Comparison of ENCODE assay signal across 1 cellular context in genomic region chr17:67378444-67379250, GRCh38.
A peak's percentile ranks its signal among the peaks of the same experiment; 100 is the strongest.
TF ChIP-seq lines count a peak whose summit lies in the region.

No MANE protein-coding gene starts in this region.

TF ChIP-seq in HepG2, 621 proteins besides CTCF, POLR2A, EP300 and RAD21 (continued from another document and continues in another):
- peak; percentile 82; the same call in 1 of the 2 replicates for TF ChIP-seq ZNF232 (CRISPR knock-in tag; IDR thresholded peaks at IDR 0.05; ENCODE audit: borderline replicate concordance)
- no peak for TF ChIP-seq SUZ12 (IDR thresholded peaks at IDR 0.05; ENCODE audit: low read depth, low read length)
- no peak for TF ChIP-seq ZNF510 (CRISPR knock-in tag; IDR thresholded peaks at IDR 0.05; ENCODE audit: low read depth)
- no peak; the same call in 1 of the 2 replicates for TF ChIP-seq ZFP82 (CRISPR knock-in tag; IDR thresholded peaks at IDR 0.05; ENCODE audit: borderline replicate concordance)
- TF ChIP-seq ZBTB2 (CRISPR knock-in tag; IDR thresholded peaks at IDR 0.05; ENCODE audit: low read depth): 0 out of 2 replicates have a peak, but pooled peaks have one; percentile 33
- no peak for TF ChIP-seq ZC3H4 (CRISPR knock-in tag; IDR thresholded peaks at IDR 0.05; ENCODE audit: borderline replicate concordance)
- no peak for TF ChIP-seq ZNF44 (CRISPR knock-in tag; IDR thresholded peaks at IDR 0.05)
- TF ChIP-seq HBP1 (CRISPR knock-in tag; IDR thresholded peaks at IDR 0.05; ENCODE audit: low read depth): no peak
- no peak for TF ChIP-seq HOXA9 (CRISPR knock-in tag; IDR thresholded peaks at IDR 0.05; ENCODE audit: borderline replicate concordance)
- no peak for TF ChIP-seq SIN3B (IDR thresholded peaks at IDR 0.05; ENCODE audit: low read length)
- TF ChIP-seq ZBTB1 (CRISPR knock-in tag; IDR thresholded peaks at IDR 0.05; ENCODE audit: borderline replicate concordance): no peak
- peak; percentile 53; the same call in 1 of the 2 replicates for TF ChIP-seq HOXD1 (CRISPR knock-in tag; IDR thresholded peaks at IDR 0.05)
- TF ChIP-seq ZNF574 (CRISPR knock-in tag; IDR thresholded peaks at IDR 0.05): peak; percentile 69
- no peak for TF ChIP-seq DDIT3 (CRISPR knock-in tag; IDR thresholded peaks at IDR 0.05)
- TF ChIP-seq ETV5 (CRISPR knock-in tag; IDR thresholded peaks at IDR 0.05; ENCODE audit: borderline replicate concordance): peak; percentile 48
- TF ChIP-seq CENPX (CRISPR knock-in tag; IDR thresholded peaks at IDR 0.05): no peak
- TF ChIP-seq ZMYM4 (CRISPR knock-in tag; IDR thresholded peaks at IDR 0.05): peak; percentile 56; the same call in 1 of the 2 replicates
- no peak for TF ChIP-seq EEA1 (CRISPR knock-in tag; IDR thresholded peaks at IDR 0.05; ENCODE audit: borderline replicate concordance)
- no peak for TF ChIP-seq ZNF282 (IDR thresholded peaks at IDR 0.05; ENCODE audit: partially characterized antibody)
- peak; percentile 11; the same call in 1 of the 2 replicates for TF ChIP-seq JUND (CRISPR knock-in tag; IDR thresholded peaks at IDR 0.05)
- 0 out of 2 replicates have a peak, but pooled peaks have one; percentile 80 for TF ChIP-seq ZNF552 (CRISPR knock-in tag; IDR thresholded peaks at IDR 0.05; ENCODE audit: borderline replicate concordance)
- peak; percentile 54; the same call in 1 of the 2 replicates for TF ChIP-seq YEATS4 (CRISPR knock-in tag; IDR thresholded peaks at IDR 0.05; ENCODE audit: borderline replicate concordance)
- TF ChIP-seq RERE (CRISPR knock-in tag; IDR thresholded peaks at IDR 0.05; ENCODE audit: low read depth): no peak
- no peak for TF ChIP-seq RNF219 (CRISPR knock-in tag; IDR thresholded peaks at IDR 0.05)
- no peak for TF ChIP-seq PHF20 (CRISPR knock-in tag; IDR thresholded peaks at IDR 0.05)
- no peak for TF ChIP-seq SNAPC5 (CRISPR knock-in tag; IDR thresholded peaks at IDR 0.05; ENCODE audit: borderline replicate concordance)
- TF ChIP-seq ZBTB14 (CRISPR knock-in tag; IDR thresholded peaks at IDR 0.05): peak; percentile 64; the same call in 1 of the 2 replicates
- TF ChIP-seq RXRA (CRISPR knock-in tag; IDR thresholded peaks at IDR 0.05): 0 out of 2 replicates have a peak, but pooled peaks have one; percentile 54
- TF ChIP-seq ZHX1 (CRISPR knock-in tag; IDR thresholded peaks at IDR 0.05; ENCODE audit: low read depth): peak; percentile 23; the same call in 1 of the 2 replicates
- no peak for TF ChIP-seq ZBTB20 (CRISPR knock-in tag; IDR thresholded peaks at IDR 0.05; ENCODE audit: borderline replicate concordance, low read depth)
- TF ChIP-seq ZNF205 (CRISPR knock-in tag; IDR thresholded peaks at IDR 0.05): no peak; the same call in 1 of the 2 replicates
- no peak; the same call in 1 of the 2 replicates for TF ChIP-seq SIX1 (CRISPR knock-in tag; IDR thresholded peaks at IDR 0.05; ENCODE audit: borderline replicate concordance)
- peak; percentile 73; the same call in 1 of the 2 replicates for TF ChIP-seq ZNF160 (CRISPR knock-in tag; IDR thresholded peaks at IDR 0.05)
- TF ChIP-seq ZNF546 (CRISPR knock-in tag; conservative IDR thresholded peaks at IDR 0.05): 0 out of 2 replicates have a peak, but pooled peaks have one; percentile 68
- peak; percentile 75 for TF ChIP-seq MYC (CRISPR knock-in tag; IDR thresholded peaks at IDR 0.05; ENCODE audit: borderline replicate concordance)
- TF ChIP-seq MTERF4 (CRISPR knock-in tag; IDR thresholded peaks at IDR 0.05): no peak; the same call in 1 of the 2 replicates
- no peak for TF ChIP-seq AGO1 (IDR thresholded peaks at IDR 0.05; ENCODE audit: low read depth, low read length, poor library complexity, severe bottlenecking)
